Comparison of ENCODE assay signal across 10 cellular contexts in the genomic region with DNA sequence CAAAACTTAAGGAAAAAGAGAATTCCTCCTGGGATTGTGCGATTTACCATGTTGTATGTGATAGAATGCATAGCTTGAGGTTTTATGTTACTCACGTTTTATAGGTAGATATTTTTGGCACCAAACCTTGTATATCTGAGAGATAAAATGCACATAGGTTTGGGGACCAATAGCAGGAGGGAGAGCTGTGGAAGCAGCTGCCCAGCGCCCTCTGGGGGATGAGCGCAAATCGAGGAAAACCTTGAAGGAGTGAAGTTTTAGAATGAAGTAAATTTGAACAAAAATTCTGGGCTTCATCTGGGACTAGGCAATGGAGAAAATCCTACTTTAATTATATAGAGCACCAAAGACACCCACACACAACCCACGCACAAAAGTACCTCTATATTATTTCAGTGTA.
DNase-seq lines count a peak whose midpoint lies in the region; ATAC-seq, FAIRE-seq and TF ChIP-seq lines count a peak whose summit lies in the region.
"Had no signal": no experiment of that assay in that cellular context is flagged by ENCODE, and none has a peak within 500 bp of the region (broad histone marks: within the 10 kb centered on the region; RNA-seq: fewer than 3 reads in every experiment).

No MANE protein-coding gene starts in this region.

- H3K4me3 ChIP-seq in A673 (ENCODE audit: low read depth, low read length, poor library complexity, severe bottlenecking) (no peak overlapping the region), epithelial cell of proximal tubule (ENCODE audit: low read depth, low read length) (no peak overlapping the region)

- POLR2A ChIA-PET in A673 (lab: Charles Lee; ENCODE audit: low non-redundant PET): no interaction called here
- POLR2A ChIA-PET in GM10248 (lab: Yijun Ruan, JAX): no interaction called here

- in situ Hi-C loops in GM13976 (cut with MboI; ENCODE audit: low sequenced_read_pairs, unreplicated experiment): no loop called here
- in situ Hi-C loops in KBM-7 (cut with MboI; ENCODE audit: low pct_unique_long_range_greater_than_20kb, low sequenced_read_pairs): no loop called here

- no peak for ATAC-seq in GM18868 (IDR thresholded peaks at IDR 0.05; ENCODE audit: unreplicated experiment)

- H3K4me1 ChIP-seq in A673 (ENCODE audit: insufficient read depth, low read length, poor library complexity, severe bottlenecking): no peaks in the 10 kb centered on the region

- FAIRE-seq in frontal cortex (lab: Jason Lieb, UNC): no peak

- H3K9me3 ChIP-seq in A673 (ENCODE audit: low read depth, low read length, poor library complexity, severe bottlenecking): no peaks in the 10 kb centered on the region
- H3K9me3 ChIP-seq: neutrophil had no signal

- BruUV-seq in A673 (replicated peaks; lab: Mats Ljungman, UMichigan): no TSS peak

- no peak overlapping the region for H3K27ac ChIP-seq in A673 (ENCODE audit: low read depth, low read length, poor library complexity, severe bottlenecking)
- H3K27ac ChIP-seq: neutrophil had no signal

- H3K27me3 ChIP-seq in A673 (replicated peaks; ENCODE audit: insufficient read depth, low read depth, low read length, poor library complexity): no peaks in the 10 kb centered on the region
- H3K27me3 ChIP-seq: neutrophil had no signal

- CTCF ChIA-PET in A673 (lab: Charles Lee) (no interaction called here), GM10248 (lab: Yijun Ruan, JAX) (interaction anchor here (1.4 kb wide), 1 partner anchor 20 kb away, joined by 3 read pairs; no protein-coding TSS in a partner anchor)

- DNase-seq in A673 (ENCODE audit: low spot score): peak; percentile 23
- no peak for DNase-seq in GM10248 (ENCODE audit: extremely low spot score)
- DNase-seq in NCI-H748 (lab: John Stamatoyannopoulos, UW; ENCODE audit: unreplicated experiment): peak; percentile 71
- DNase-seq in epithelial cell of proximal tubule (ENCODE audit: low read depth): no peak
- DNase-seq in GM13976 (ENCODE audit: low spot score): no peak
- no peak for DNase-seq in KBM-7
- no peak for DNase-seq in frontal cortex (ENCODE audit: low spot score in 2 of 2)
- DNase-seq: NCI-H526 treated with DMSO at 0.1 percent for 48 hours had no signal

- intact Hi-C loops in A673 (cut with micrococcal nuclease; ENCODE audit: unreplicated experiment): loop anchor here (2.0 kb wide), 1 partner anchor 196 kb away; the partner anchor contains the start of gene ADCY2

- TF ChIP-seq CTCF in A673 (conservative IDR thresholded peaks at IDR 0.05; ENCODE audit: low read depth, low read length) (peak; percentile 63), GM10248 (IDR thresholded peaks at IDR 0.05; ENCODE audit: control extremely low read depth, extremely low read depth, low read depth, missing control alignments) (peak; percentile 19), epithelial cell of proximal tubule (conservative IDR thresholded peaks at IDR 0.05; ENCODE audit: low read depth, low read length) (peak; percentile 64), GM13976 (IDR thresholded peaks at IDR 0.05; ENCODE audit: borderline replicate concordance, control extremely low read depth, extremely low read depth, insufficient read depth, missing control alignments) (no peak)

- no peaks in the 10 kb centered on the region for H3K36me3 ChIP-seq in A673 (ENCODE audit: insufficient read depth, low read length, poor library complexity, severe bottlenecking)
- H3K36me3 ChIP-seq: neutrophil had no signal

Comparison
In these comparisons a context has a peak if more than half of its experiments do, and no peak if none do; other contexts are left out.
1. DNase-seq: peak in A673 (single experiment) and NCI-H748 (single experiment); none in GM10248 (single experiment), epithelial cell of proximal tubule (single experiment), GM13976 (single experiment), KBM-7 (single experiment) and frontal cortex (0 of 2).